Comparison of ENCODE assay signal across 29 cellular contexts in the genomic region with DNA sequence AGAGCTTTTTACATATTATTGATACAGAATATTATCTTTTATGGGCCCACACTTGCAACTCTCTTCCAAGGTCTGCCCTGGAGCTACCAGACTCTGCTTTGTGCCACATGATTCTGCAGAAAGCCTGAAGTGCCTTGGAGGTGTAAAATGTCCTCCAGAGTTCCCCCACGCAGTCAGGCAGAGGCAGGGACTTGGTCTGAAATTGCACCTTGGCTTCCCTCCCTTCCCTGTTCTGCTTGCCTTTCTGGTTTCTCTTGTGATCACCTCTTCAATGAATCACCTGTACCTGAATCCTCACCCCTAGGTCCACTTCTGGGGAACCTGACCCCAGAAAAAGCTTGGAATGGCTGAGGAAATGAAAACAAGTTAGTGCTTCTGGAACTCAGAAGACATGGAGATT. TPM values are rescaled to one million over a fixed set of nuclear protein-coding genes. Genes with fewer than 3 reads are reported as not detected.
"Had no signal": no experiment of that assay in that cellular context is flagged by ENCODE, and none has a peak within 500 bp of the region (broad histone marks: within the 10 kb centered on the region; RNA-seq: fewer than 3 reads in every experiment).

No MANE protein-coding gene starts in this region.

- H3K4me3 Mint-ChIP-seq: activated CD4-positive, alpha-beta T cell treated with anti-CD3 and anti-CD28 coated beads for 36 hours; activated naive CD4-positive, alpha-beta T cell treated with anti-CD3 and anti-CD28 coated beads, Interleukin-2, amount 10 ng/mL, durations not matched to agents 7 days and 5 days; activated naive CD8-positive, alpha-beta T cell treated with anti-CD3 and anti-CD28 coated beads, Interleukin-2, amount 10 ng/mL, durations not matched to agents 7 days and 5 days; activated T-helper 1 cell treated with anti-CD3 and anti-CD28 coated beads, Interleukin-12 subunit alpha, Interleukin-12 subunit beta, Interleukin-2, Interleukin-4 antibody, amounts not matched to agents 30 ng/mL and 10 ng/mL and 1 ng/mL, durations not matched to agents 14 hours and 24 hours and 36 hours; brain; mesothelial cell of epicardium; naive B cell; nephron progenitor cell; stimulated activated memory B cell treated with anti-CD40 and anti-IgM and Interleukin-4, amounts not matched to agents 10 μg/mL and 1 μg/mL and 100 μg/mL, for 72 hours had no signal

- H3K4me1 Mint-ChIP-seq: activated CD4-positive, alpha-beta T cell treated with anti-CD3 and anti-CD28 coated beads for 36 hours; activated naive CD4-positive, alpha-beta T cell treated with anti-CD3 and anti-CD28 coated beads, Interleukin-2, amount 10 ng/mL, durations not matched to agents 7 days and 5 days; activated naive CD8-positive, alpha-beta T cell treated with anti-CD3 and anti-CD28 coated beads, Interleukin-2, amount 10 ng/mL, durations not matched to agents 7 days and 5 days; mesothelial cell of epicardium; naive B cell; nephron progenitor cell; stimulated activated memory B cell treated with anti-CD40 and anti-IgM and Interleukin-4, amounts not matched to agents 10 μg/mL and 1 μg/mL and 100 μg/mL, for 72 hours had no signal

- H3K27ac ChIP-seq: gastroesophageal sphincter, left lung, neutrophil, skin epidermis, suprapubic skin, transverse colon had no signal

- FAIRE-seq: urothelium cell line had no signal

- H3K9me3 ChIP-seq: ascending aorta, gastroesophageal sphincter, left lung, neutrophil, suprapubic skin, transverse colon had no signal

- H3K4me3 ChIP-seq: ascending aorta, gastroesophageal sphincter, left lung, skin epidermis, suprapubic skin, transverse colon had no signal

- H3K36me3 ChIP-seq: ascending aorta, gastroesophageal sphincter, left lung, neutrophil, suprapubic skin, transverse colon had no signal

- H3K36me3 Mint-ChIP-seq: activated naive CD4-positive, alpha-beta T cell treated with anti-CD3 and anti-CD28 coated beads, Interleukin-2, amount 10 ng/mL, durations not matched to agents 7 days and 5 days; activated naive CD8-positive, alpha-beta T cell treated with anti-CD3 and anti-CD28 coated beads, Interleukin-2, amount 10 ng/mL, durations not matched to agents 7 days and 5 days; brain; mesothelial cell of epicardium; naive B cell; stimulated activated memory B cell treated with anti-CD40 and anti-IgM and Interleukin-4, amounts not matched to agents 10 μg/mL and 1 μg/mL and 100 μg/mL, for 72 hours had no signal

- H3K27ac Mint-ChIP-seq: activated CD4-positive, alpha-beta T cell treated with anti-CD3 and anti-CD28 coated beads for 36 hours; activated naive CD4-positive, alpha-beta T cell treated with anti-CD3 and anti-CD28 coated beads, Interleukin-2, amount 10 ng/mL, durations not matched to agents 7 days and 5 days; activated naive CD8-positive, alpha-beta T cell treated with anti-CD3 and anti-CD28 coated beads, Interleukin-2, amount 10 ng/mL, durations not matched to agents 7 days and 5 days; activated T-helper 1 cell treated with anti-CD3 and anti-CD28 coated beads, Interleukin-12 subunit alpha, Interleukin-12 subunit beta, Interleukin-2, Interleukin-4 antibody, amounts not matched to agents 30 ng/mL and 10 ng/mL and 1 ng/mL, durations not matched to agents 14 hours and 24 hours and 36 hours; brain; mesothelial cell of epicardium; naive B cell; nephron progenitor cell; stimulated activated memory B cell treated with anti-CD40 and anti-IgM and Interleukin-4, amounts not matched to agents 10 μg/mL and 1 μg/mL and 100 μg/mL, for 72 hours had no signal

- H3K27me3 ChIP-seq: ascending aorta, left lung, suprapubic skin had no signal

- DNase-seq: activated CD4-positive, alpha-beta T cell treated with anti-CD3 and anti-CD28 coated beads for 36 hours; activated CD4-positive, CD25-positive, alpha-beta regulatory T cell; activated gamma-delta T cell; activated naive CD4-positive, alpha-beta T cell treated with anti-CD3 and anti-CD28 coated beads, Interleukin-2, amount 10 ng/mL, durations not matched to agents 7 days and 5 days; activated naive CD8-positive, alpha-beta T cell treated with anti-CD3 and anti-CD28 coated beads, Interleukin-2, amount 10 ng/mL, durations not matched to agents 7 days and 5 days; central memory CD4-positive, alpha-beta T cell; effector CD8-positive, alpha-beta T cell; erythroblast; kidney glomerular epithelial cell; left lung; naive B cell; nephron progenitor cell; stimulated activated CD4-positive, alpha-beta T cell treated with anti-CD3 and anti-CD28 coated beads, Interleukin-4, amount 100 ng/mL, for 4 hours; stimulated activated CD8-positive, alpha-beta memory T cell treated with anti-CD3 and anti-CD28 coated beads, Interleukin-4, amount 100 ng/mL, for 48 hours; transverse colon had no signal

- H3K4me1 ChIP-seq: transverse colon had no signal

- H3K9me3 Mint-ChIP-seq: activated naive CD4-positive, alpha-beta T cell treated with anti-CD3 and anti-CD28 coated beads, Interleukin-2, amount 10 ng/mL, durations not matched to agents 7 days and 5 days; activated naive CD8-positive, alpha-beta T cell treated with anti-CD3 and anti-CD28 coated beads, Interleukin-2, amount 10 ng/mL, durations not matched to agents 7 days and 5 days; activated T-helper 1 cell treated with anti-CD3 and anti-CD28 coated beads, Interleukin-12 subunit alpha, Interleukin-12 subunit beta, Interleukin-2, Interleukin-4 antibody, amounts not matched to agents 30 ng/mL and 10 ng/mL and 1 ng/mL, durations not matched to agents 14 hours and 24 hours and 36 hours; naive B cell; stimulated activated memory B cell treated with anti-CD40 and anti-IgM and Interleukin-4, amounts not matched to agents 10 μg/mL and 1 μg/mL and 100 μg/mL, for 72 hours had no signal

- ATAC-seq: activated CD4-positive, alpha-beta T cell treated with anti-CD3 and anti-CD28 coated beads for 36 hours; gastroesophageal sphincter; left lung; sciatic nerve; stimulated activated memory B cell treated with anti-CD40 and anti-IgM and Interleukin-4, amounts not matched to agents 10 μg/mL and 1 μg/mL and 100 μg/mL, for 72 hours had no signal

RNA-seq across cellular contexts. Expression of gene TGM2, which starts 43.0 kb away (rescaled TPM):
- total RNA-seq: activated T-helper 1 cell treated with anti-CD3 and anti-CD28 coated beads, Interleukin-12 subunit alpha, Interleukin-12 subunit beta, Interleukin-2, Interleukin-4 antibody, amounts not matched to agents 30 ng/mL and 10 ng/mL and 1 ng/mL, durations not matched to agents 14 hours and 24 hours and 36 hours had no signal

RNA-seq across cellular contexts. Expression of gene KIAA1755, which starts 52.4 kb away (rescaled TPM):
- total RNA-seq: activated CD4-positive, alpha-beta T cell treated with anti-CD3 and anti-CD28 coated beads for 36 hours; activated naive CD8-positive, alpha-beta T cell treated with anti-CD3 and anti-CD28 coated beads, Interleukin-2, amount 10 ng/mL, durations not matched to agents 7 days and 5 days; activated T-helper 1 cell treated with anti-CD3 and anti-CD28 coated beads, Interleukin-12 subunit alpha, Interleukin-12 subunit beta, Interleukin-2, Interleukin-4 antibody, amounts not matched to agents 30 ng/mL and 10 ng/mL and 1 ng/mL, durations not matched to agents 14 hours and 24 hours and 36 hours; dermis microvascular lymphatic vessel endothelial cell; lung microvascular endothelial cell; T-helper 1 cell treated with Interleukin-12 subunit alpha and Interleukin-12 subunit beta and Interleukin-4 antibody, amounts not matched to agents 30 ng/mL and 1 ng/mL, for 36 hours had no signal
